ENCODE assay signal across 25 cellular contexts in genomic region chr18:59704146-59704545, GRCh38. TPM values are rescaled to one million over a fixed set of nuclear protein-coding genes. Genes with fewer than 3 reads are reported as not detected.
"Had no signal": no experiment of that assay in that cellular context is flagged by ENCODE, and none has a peak within 500 bp of the region (broad histone marks: within the 10 kb centered on the region; RNA-seq: fewer than 3 reads in every experiment).

No MANE protein-coding gene starts in this region.

- H3K27ac ChIP-seq: adrenal gland, esophagus squamous epithelium, neutrophil, pancreas, right lobe of liver, testis, upper lobe of left lung had no signal

- H3K36me3 ChIP-seq: adrenal gland, esophagus squamous epithelium, neutrophil, pancreas, right lobe of liver, upper lobe of left lung had no signal

- DNase-seq: activated B cell treated with CpG ODN at 0.5 μM for 24 hours; activated CD4-positive, alpha-beta memory T cell treated with anti-CD3 and anti-CD28 coated beads for 36 hours; activated CD4-positive, alpha-beta T cell treated with anti-CD3 and anti-CD28 coated beads for 4 hours; activated gamma-delta T cell treated with Interleukin-2 at 50 U/mL for 16 hours; activated T-cell treated with anti-CD3 and anti-CD28 coated beads for 4 hours; adrenal gland; dermis blood vessel endothelial cell; effector memory CD4-positive, alpha-beta T cell; esophagus squamous epithelium; hippocampal formation; pancreas; right lobe of liver; stimulated activated CD4-positive, alpha-beta T cell treated with anti-CD3 and anti-CD28 coated beads, Interleukin-4, amount 100 ng/mL, for 1 hour; stimulated activated naive CD8-positive, alpha-beta T cell treated with anti-CD3 and anti-CD28 coated beads, Interleukin-15, amount 100 ng/mL, for 72 hours; testis; upper lobe of left lung had no signal

- H3K9me3 ChIP-seq: adrenal gland, esophagus squamous epithelium, neutrophil, pancreas, right lobe of liver, testis, upper lobe of left lung had no signal

- ATAC-seq: activated naive CD4-positive, alpha-beta T cell treated with anti-CD3 and anti-CD28 coated beads, Interleukin-2, amount 50 U/mL, for 72 hours; natural killer cell treated with Interleukin-12 subunit alpha and Interleukin-12 subunit beta and Interleukin-15 and Interleukin-18, amount 100 ng/mL, for 72 hours; pancreas; right lobe of liver; stimulated activated naive CD8-positive, alpha-beta T cell treated with anti-CD3 and anti-CD28 coated beads, Interleukin-15, amount 100 ng/mL, for 72 hours had no signal

- H3K4me1 ChIP-seq: pancreas, right lobe of liver, testis had no signal

- FAIRE-seq: astrocyte, endothelial cell of umbilical vein, islet of Langerhans, pancreas had no signal

- H3K4me3 ChIP-seq: adrenal gland, esophagus squamous epithelium, lung, pancreas, right lobe of liver, smooth muscle cell, testis, upper lobe of left lung had no signal

- H3K4me2 ChIP-seq: smooth muscle cell had no signal

- H3K27me3 ChIP-seq: adrenal gland, right lobe of liver, testis, upper lobe of left lung had no signal

RNA-seq across cellular contexts. Expression of gene CCBE1, which starts 6.9 kb away (rescaled TPM):
- total RNA-seq: activated T-helper 1 cell treated with anti-CD3 and anti-CD28 coated beads, Interleukin-12 subunit alpha, Interleukin-12 subunit beta, Interleukin-2, Interleukin-4 antibody, amounts not matched to agents 30 ng/mL and 10 ng/mL and 1 ng/mL, durations not matched to agents 14 hours and 24 hours and 36 hours; endothelial cell of umbilical vein; natural killer cell treated with Interleukin-12 subunit alpha and Interleukin-12 subunit beta and Interleukin-15 and Interleukin-18, amount 100 ng/mL, for 72 hours had no signal
- polyA plus RNA-seq: smooth muscle cell had no signal
